Comparison of ENCODE assay signal across 9 cellular contexts in the genomic region with DNA sequence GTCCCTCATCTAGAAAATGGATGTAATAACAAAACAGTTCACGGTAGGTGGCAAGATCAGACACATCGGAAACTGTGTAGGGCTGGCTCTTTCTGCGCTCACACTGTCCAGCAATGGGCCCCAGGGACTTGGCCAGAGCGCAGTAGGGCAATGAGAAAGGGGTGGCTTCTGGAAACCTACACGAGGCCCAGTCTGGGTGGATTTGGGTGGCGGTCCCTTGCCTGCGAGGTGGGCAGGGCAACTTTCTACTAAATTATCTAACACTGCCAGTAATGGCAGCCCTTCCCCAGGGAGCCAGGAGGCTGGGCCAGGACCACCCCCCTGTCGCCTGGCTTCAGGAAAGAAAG. TPM values are rescaled to one million over a fixed set of nuclear protein-coding genes. Genes with fewer than 3 reads are reported as not detected.
DNase-seq lines count a peak whose midpoint lies in the region; ATAC-seq, FAIRE-seq and TF ChIP-seq lines count a peak whose summit lies in the region.
"Had no signal": no experiment of that assay in that cellular context is flagged by ENCODE, and none has a peak within 500 bp of the region (broad histone marks: within the 10 kb centered on the region; RNA-seq: fewer than 3 reads in every experiment).

No MANE protein-coding gene starts in this region.

- H3K27ac Mint-ChIP-seq in brain = peak overlapping the region in 1 of 5 experiments; percentile 69
- H3K27ac Mint-ChIP-seq in natural killer cell treated with Interleukin-12 subunit alpha and Interleukin-12 subunit beta and Interleukin-15 and Interleukin-18, amount 100 ng/mL, for 72 hours = no peak overlapping the region

- H3K27me3 Mint-ChIP-seq in brain = peaks cover 11% of the 10 kb centered on the region
- H3K27me3 Mint-ChIP-seq in natural killer cell treated with Interleukin-12 subunit alpha and Interleukin-12 subunit beta and Interleukin-15 and Interleukin-18, amount 100 ng/mL, for 72 hours = no peaks in the 10 kb centered on the region

- peaks cover 9% of the 10 kb centered on the region for H3K36me3 Mint-ChIP-seq in brain
- H3K36me3 Mint-ChIP-seq in natural killer cell treated with Interleukin-12 subunit alpha and Interleukin-12 subunit beta and Interleukin-15 and Interleukin-18, amount 100 ng/mL, for 72 hours = no peaks in the 10 kb centered on the region

- peaks cover 0 to 3% (median 0%) of the 10 kb centered on the region in 5 experiments for H3K9me3 Mint-ChIP-seq in brain
- H3K9me3 Mint-ChIP-seq in natural killer cell treated with Interleukin-12 subunit alpha and Interleukin-12 subunit beta and Interleukin-15 and Interleukin-18, amount 100 ng/mL, for 72 hours = no peaks in the 10 kb centered on the region

- TF ChIP-seq POLR2A in GM12892 (IDR thresholded peaks at IDR 0.05; ENCODE audit: low read depth, low read length) = no peak

- H3K4me1 ChIP-seq in HUES48 (ENCODE audit: control insufficient read depth, insufficient read depth, low read length) = peaks cover 28% of the 10 kb centered on the region

- no peak for ATAC-seq in natural killer cell treated with Interleukin-12 subunit alpha and Interleukin-12 subunit beta and Interleukin-15 and Interleukin-18, amount 100 ng/mL, for 72 hours

- H3K36me3 ChIP-seq in HUES48 (ENCODE audit: control insufficient read depth, insufficient read depth, low read length) = no peaks in the 10 kb centered on the region

- no peak overlapping the region for H3K9ac ChIP-seq in HUES48 (ENCODE audit: low read depth, low read length)

- H3K9me3 ChIP-seq in HUES48 (ENCODE audit: control insufficient read depth, insufficient read depth, low read length) = no peaks in the 10 kb centered on the region

- H3K4me3 ChIP-seq in HUES48 (ENCODE audit: low read depth, low read length) = peak overlapping the region; percentile 87; the same call in 1 of the 2 replicates

- FAIRE-seq in GM12892 (lab: Jason Lieb, UNC) = no peak

- H3K27ac ChIP-seq in 22Rv1 (peak overlapping the region; percentile 71; the same call in 1 of the 2 replicates), HUES48 (ENCODE audit: low read depth, low read length) (peak overlapping the region; percentile 57)

- peak overlapping the region; percentile 72 to 81 (median 78) for H3K4me3 Mint-ChIP-seq in brain
- peak overlapping the region; percentile 48 for H3K4me3 Mint-ChIP-seq in natural killer cell treated with Interleukin-12 subunit alpha and Interleukin-12 subunit beta and Interleukin-15 and Interleukin-18, amount 100 ng/mL, for 72 hours

- TF ChIP-seq CTCF in 22Rv1 (IDR thresholded peaks at IDR 0.05) (no peak), brain (conservative IDR thresholded peaks at IDR 0.05) (no peak), GM20000 (IDR thresholded peaks at IDR 0.05; ENCODE audit: extremely low read depth, missing control alignments) (no peak)

- H3K27me3 ChIP-seq in HUES48 (ENCODE audit: control insufficient read depth, insufficient read depth, low read length) = peaks cover 9% of the 10 kb centered on the region; the same call in 1 of the 2 replicates

- peaks cover 40% of the 10 kb centered on the region for H3K4me1 Mint-ChIP-seq in brain
- H3K4me1 Mint-ChIP-seq in natural killer cell treated with Interleukin-12 subunit alpha and Interleukin-12 subunit beta and Interleukin-15 and Interleukin-18, amount 100 ng/mL, for 72 hours (ENCODE audit: low read depth in 2 of 2) = peaks cover 32 to 35% of the 10 kb centered on the region in 2 donors

- peak; percentile 15 for DNase-seq in natural killer cell treated with Interleukin-12 subunit alpha and Interleukin-12 subunit beta and Interleukin-15 and Interleukin-18, amount 100 ng/mL, for 72 hours (ENCODE audit: low spot score)
- DNase-seq in GM20000 (ENCODE audit: low spot score) = no peak
- DNase-seq in superior temporal gyrus (ENCODE audit: extremely low spot score) = no peak
- no peak for DNase-seq in hypothalamus (lab: John Stamatoyannopoulos, UW)
- DNase-seq in GM12892 (ENCODE audit: insufficient read length) = no peak
- DNase-seq: NCI-H774 had no signal

RNA-seq across cellular contexts. Expression of a gene that starts 2.1 kb away (rescaled TPM):
- 59.9 TPM for polyA plus RNA-seq in brain (ENCODE audit: insufficient read depth, low read depth, low replicate concordance)
- total RNA-seq in natural killer cell treated with Interleukin-12 subunit alpha and Interleukin-12 subunit beta and Interleukin-15 and Interleukin-18, amount 100 ng/mL, for 72 hours = 100 to 1,000 TPM in 1 of 2 donors, 10 to 100 TPM in 1; 63.5 to 116 TPM
- 9.3 TPM for polyA plus RNA-seq in GM12892 (2012; ENCODE audit: missing spikeins)
